15 cellular contexts compared by ENCODE assay signal in the genomic region with DNA sequence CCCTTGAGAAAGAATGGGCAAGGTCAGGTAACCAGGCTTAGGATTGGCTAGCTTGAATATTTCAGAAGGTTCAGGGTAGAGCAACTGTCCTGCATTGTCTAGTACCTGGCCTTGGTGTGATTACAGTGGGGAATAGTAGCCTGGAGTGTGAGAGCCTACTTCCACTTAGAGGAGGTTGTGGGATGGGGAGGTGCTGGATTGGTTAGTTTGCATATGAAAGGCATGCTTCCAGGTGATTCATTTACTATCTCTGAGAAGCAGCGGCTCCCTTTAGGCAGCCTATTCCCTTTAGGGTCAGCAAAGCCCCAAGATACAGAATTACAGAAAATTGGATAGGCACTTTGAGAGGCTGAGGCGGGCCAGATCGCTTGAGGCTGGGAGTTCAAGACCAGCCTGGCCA. TPM values are rescaled to one million over a fixed set of nuclear protein-coding genes. Genes with fewer than 3 reads are reported as not detected.
"Had no signal": no experiment of that assay in that cellular context is flagged by ENCODE, and none has a peak within 500 bp of the region (broad histone marks: within the 10 kb centered on the region; RNA-seq: fewer than 3 reads in every experiment).

No MANE protein-coding gene starts in this region.

- H3K27me3 ChIP-seq: ascending aorta, thyroid gland had no signal

- H3K4me3 ChIP-seq: ascending aorta, thyroid gland had no signal

- H3K4me1 Mint-ChIP-seq: activated CD4-positive, alpha-beta memory T cell treated with anti-CD3 and anti-CD28 coated beads, Interleukin-2, amount 10 ng/mL, durations not matched to agents 7 days and 5 days; activated naive CD4-positive, alpha-beta T cell treated with anti-CD3 and anti-CD28 coated beads, Interleukin-2, amount 10 ng/mL, durations not matched to agents 7 days and 5 days; immature natural killer cell; nephron progenitor cell; stimulated activated memory B cell treated with anti-CD40 and anti-IgM and Interleukin-4, amounts not matched to agents 10 μg/mL and 1 μg/mL and 100 μg/mL, for 72 hours had no signal

- H3K4me3 Mint-ChIP-seq: activated CD4-positive, alpha-beta memory T cell treated with anti-CD3 and anti-CD28 coated beads, Interleukin-2, amount 10 ng/mL, durations not matched to agents 7 days and 5 days; activated naive CD4-positive, alpha-beta T cell treated with anti-CD3 and anti-CD28 coated beads, Interleukin-2, amount 10 ng/mL, durations not matched to agents 7 days and 5 days; activated T-cell treated with anti-CD3 and anti-CD28 coated beads, Interleukin-2, amount 50 U/mL, for 24 hours; immature natural killer cell; nephron progenitor cell; stimulated activated memory B cell treated with anti-CD40 and anti-IgM and Interleukin-4, amounts not matched to agents 10 μg/mL and 1 μg/mL and 100 μg/mL, for 72 hours had no signal

- H3K4me1 ChIP-seq: ascending aorta, thyroid gland had no signal

- ATAC-seq: esophagus mucosa; stimulated activated memory B cell treated with anti-CD40 and anti-IgM and Interleukin-4, amounts not matched to agents 10 μg/mL and 1 μg/mL and 100 μg/mL, for 72 hours had no signal

- H3K9me3 ChIP-seq: ascending aorta, thyroid gland had no signal

- H3K36me3 Mint-ChIP-seq: activated naive CD4-positive, alpha-beta T cell treated with anti-CD3 and anti-CD28 coated beads, Interleukin-2, amount 10 ng/mL, durations not matched to agents 7 days and 5 days; immature natural killer cell; stimulated activated memory B cell treated with anti-CD40 and anti-IgM and Interleukin-4, amounts not matched to agents 10 μg/mL and 1 μg/mL and 100 μg/mL, for 72 hours had no signal

- DNase-seq: activated CD4-positive, alpha-beta memory T cell treated with anti-CD3 and anti-CD28 coated beads, Interleukin-2, amount 10 ng/mL, durations not matched to agents 7 days and 5 days; activated CD4-positive, alpha-beta T cell treated with anti-CD3 and anti-CD28 coated beads for 4 hours; activated naive CD4-positive, alpha-beta T cell treated with anti-CD3 and anti-CD28 coated beads, Interleukin-2, amount 10 ng/mL, durations not matched to agents 7 days and 5 days; activated T-cell treated with anti-CD3 and anti-CD28 coated beads, Interleukin-2, amount 50 U/mL, for 24 hours; hippocampal formation; immature natural killer cell; nephron progenitor cell; occipital lobe; thyroid gland; WERI-Rb-1 had no signal

- H3K27ac ChIP-seq: ascending aorta, thyroid gland, WERI-Rb-1 had no signal

- H3K36me3 ChIP-seq: thyroid gland, WERI-Rb-1 had no signal

- H3K27ac Mint-ChIP-seq: activated CD4-positive, alpha-beta memory T cell treated with anti-CD3 and anti-CD28 coated beads, Interleukin-2, amount 10 ng/mL, durations not matched to agents 7 days and 5 days; activated naive CD4-positive, alpha-beta T cell treated with anti-CD3 and anti-CD28 coated beads, Interleukin-2, amount 10 ng/mL, durations not matched to agents 7 days and 5 days; activated T-cell treated with anti-CD3 and anti-CD28 coated beads, Interleukin-2, amount 50 U/mL, for 24 hours; immature natural killer cell; nephron progenitor cell; stimulated activated memory B cell treated with anti-CD40 and anti-IgM and Interleukin-4, amounts not matched to agents 10 μg/mL and 1 μg/mL and 100 μg/mL, for 72 hours had no signal

RNA-seq across cellular contexts. Expression of a gene that starts 25.0 kb away (rescaled TPM):
- total RNA-seq: activated CD4-positive, alpha-beta memory T cell treated with anti-CD3 and anti-CD28 coated beads, Interleukin-2, amount 10 ng/mL, durations not matched to agents 7 days and 5 days; ascending aorta; esophagus mucosa; lower leg skin; posterior vena cava had no signal
